41 cellular contexts compared by ENCODE assay signal in the genomic region with DNA sequence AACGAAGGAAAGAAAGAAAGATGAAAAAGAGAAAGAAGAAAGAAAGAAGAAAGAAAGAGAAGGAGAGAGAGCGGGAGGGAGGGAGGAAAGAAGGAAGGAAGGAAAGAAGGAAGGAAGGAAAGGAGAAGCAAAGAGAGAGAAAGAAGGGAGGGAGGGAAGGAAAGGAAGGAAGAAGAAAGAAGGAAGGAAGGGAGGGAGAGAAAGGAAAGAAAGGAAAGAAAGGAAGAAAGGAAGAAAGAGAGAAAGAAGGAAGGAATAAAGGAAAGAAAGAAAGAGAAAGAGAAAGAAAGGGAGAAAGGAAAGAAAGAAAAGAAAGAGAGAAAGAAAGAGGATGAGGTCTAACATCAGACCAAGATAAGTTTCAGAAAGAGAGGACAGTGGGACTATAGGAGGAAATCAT. TPM values are rescaled to one million over a fixed set of nuclear protein-coding genes. Genes with fewer than 3 reads are reported as not detected.
"Had no signal": no experiment of that assay in that cellular context is flagged by ENCODE, and none has a peak within 500 bp of the region (broad histone marks: within the 10 kb centered on the region; RNA-seq: fewer than 3 reads in every experiment).

No MANE protein-coding gene starts in this region.

- FAIRE-seq: bronchial epithelial cell, TTC549 had no signal

- H3K4me1 ChIP-seq: ascending aorta, colonic mucosa had no signal

- H3K9me3 Mint-ChIP-seq: activated CD4-positive, alpha-beta memory T cell treated with anti-CD3 and anti-CD28 coated beads for 36 hours; activated CD4-positive, alpha-beta T cell treated with anti-CD3 and anti-CD28 coated beads, Interleukin-2, amount 10 ng/mL, durations not matched to agents 24 days and 14 days; activated CD8-positive, alpha-beta T cell treated with anti-CD3 and anti-CD28 coated beads for 36 hours; activated naive CD4-positive, alpha-beta T cell treated with anti-CD3 and anti-CD28 coated beads, Interleukin-2, amount 10 ng/mL, durations not matched to agents 7 days and 5 days; activated naive CD4-positive, alpha-beta T cell treated with anti-CD3 and anti-CD28 coated beads, Interleukin-2, amount 50 U/mL, for 24 hours; activated naive CD8-positive, alpha-beta T cell treated with anti-CD3 and anti-CD28 coated beads, Interleukin-2, amount 50 U/mL, for 24 hours; activated T-helper 1 cell treated with anti-CD3 and anti-CD28 coated beads, Interleukin-12 subunit alpha, Interleukin-12 subunit beta, Interleukin-2, Interleukin-4 antibody, amounts not matched to agents 30 ng/mL and 10 ng/mL and 1 ng/mL, durations not matched to agents 14 hours and 24 hours and 36 hours; activated T-helper 2 cell treated with anti-CD3 and anti-CD28 coated beads, Interferon-gamma antibody, Interleukin-2, Interleukin-4, amounts not matched to agents 10 μg/mL and 5 μg/mL and 100 μg/mL, durations not matched to agents 14 hours and 24 hours and 36 hours; central memory CD8-positive, alpha-beta T cell had no signal

- ATAC-seq: activated CD8-positive, alpha-beta T cell treated with anti-CD3 and anti-CD28 coated beads for 36 hours; activated naive CD8-positive, alpha-beta T cell treated with anti-CD3 and anti-CD28 coated beads, Interleukin-2, amount 50 U/mL, for 24 hours; activated T-cell treated with anti-CD3 and anti-CD28 coated beads, Interleukin-2, amount 50 U/mL, for 4 hours; activated T-cell treated with anti-CD3 and anti-CD28 coated beads, Interleukin-2, amount 50 U/mL, for 72 hours had no signal

- H3K9me3 ChIP-seq: ascending aorta, colonic mucosa had no signal

- H3K27ac Mint-ChIP-seq: activated B cell treated with CpG ODN at 0.5 μM for 24 hours; activated CD4-positive, alpha-beta memory T cell treated with anti-CD3 and anti-CD28 coated beads for 36 hours; activated CD4-positive, alpha-beta T cell treated with anti-CD3 and anti-CD28 coated beads, Interleukin-2, amount 10 ng/mL, durations not matched to agents 24 days and 14 days; activated CD8-positive, alpha-beta T cell treated with anti-CD3 and anti-CD28 coated beads for 36 hours; activated naive CD4-positive, alpha-beta T cell treated with anti-CD3 and anti-CD28 coated beads, Interleukin-2, amount 10 ng/mL, durations not matched to agents 7 days and 5 days; activated naive CD4-positive, alpha-beta T cell treated with anti-CD3 and anti-CD28 coated beads, Interleukin-2, amount 50 U/mL, for 24 hours; activated naive CD8-positive, alpha-beta T cell; activated naive CD8-positive, alpha-beta T cell treated with anti-CD3 and anti-CD28 coated beads, Interleukin-2, amount 10 ng/mL, durations not matched to agents 7 days and 5 days; activated naive CD8-positive, alpha-beta T cell treated with anti-CD3 and anti-CD28 coated beads, Interleukin-2, amount 50 U/mL, for 24 hours; activated T-cell treated with anti-CD3 and anti-CD28 coated beads, Interleukin-2, amount 50 U/mL, for 72 hours; activated T-helper 1 cell treated with anti-CD3 and anti-CD28 coated beads, Interleukin-12 subunit alpha, Interleukin-12 subunit beta, Interleukin-2, Interleukin-4 antibody, amounts not matched to agents 30 ng/mL and 10 ng/mL and 1 ng/mL, durations not matched to agents 14 hours and 24 hours and 36 hours; activated T-helper 2 cell treated with anti-CD3 and anti-CD28 coated beads, Interferon-gamma antibody, Interleukin-2, Interleukin-4, amounts not matched to agents 10 μg/mL and 5 μg/mL and 100 μg/mL, durations not matched to agents 14 hours and 24 hours and 36 hours; brain; T-helper 2 cell treated with Interferon-gamma antibody and Interleukin-4, amounts not matched to agents 5 μg/mL and 100 μg/mL, for 36 hours had no signal

- H3K27me3 ChIP-seq: ascending aorta, colonic mucosa had no signal

- H3K4me3 ChIP-seq: ascending aorta, cardiac muscle cell, colonic mucosa had no signal

- H3K36me3 Mint-ChIP-seq: activated CD4-positive, alpha-beta memory T cell treated with anti-CD3 and anti-CD28 coated beads for 36 hours; activated naive CD4-positive, alpha-beta T cell treated with anti-CD3 and anti-CD28 coated beads, Interleukin-2, amount 10 ng/mL, durations not matched to agents 7 days and 5 days; activated naive CD4-positive, alpha-beta T cell treated with anti-CD3 and anti-CD28 coated beads, Interleukin-2, amount 50 U/mL, for 24 hours; activated naive CD8-positive, alpha-beta T cell; activated naive CD8-positive, alpha-beta T cell treated with anti-CD3 and anti-CD28 coated beads, Interleukin-2, amount 10 ng/mL, durations not matched to agents 7 days and 5 days; brain had no signal

- H3K4me1 Mint-ChIP-seq: activated B cell treated with CpG ODN at 0.5 μM for 24 hours; activated CD4-positive, alpha-beta T cell treated with anti-CD3 and anti-CD28 coated beads, Interleukin-2, amount 10 ng/mL, durations not matched to agents 24 days and 14 days; activated naive CD4-positive, alpha-beta T cell treated with anti-CD3 and anti-CD28 coated beads, Interleukin-2, amount 10 ng/mL, durations not matched to agents 7 days and 5 days; activated naive CD4-positive, alpha-beta T cell treated with anti-CD3 and anti-CD28 coated beads, Interleukin-2, amount 50 U/mL, for 24 hours; activated naive CD8-positive, alpha-beta T cell treated with anti-CD3 and anti-CD28 coated beads, Interleukin-2, amount 10 ng/mL, durations not matched to agents 7 days and 5 days; activated naive CD8-positive, alpha-beta T cell treated with anti-CD3 and anti-CD28 coated beads, Interleukin-2, amount 50 U/mL, for 24 hours; brain; central memory CD8-positive, alpha-beta T cell had no signal

- H3K36me3 ChIP-seq: ascending aorta, cardiac muscle cell, colonic mucosa, WERI-Rb-1 had no signal

- H3K4me3 Mint-ChIP-seq: activated B cell treated with CpG ODN at 0.5 μM for 24 hours; activated CD4-positive, alpha-beta memory T cell treated with anti-CD3 and anti-CD28 coated beads for 36 hours; activated CD4-positive, alpha-beta T cell treated with anti-CD3 and anti-CD28 coated beads, Interleukin-2, amount 10 ng/mL, durations not matched to agents 24 days and 14 days; activated CD8-positive, alpha-beta T cell treated with anti-CD3 and anti-CD28 coated beads for 36 hours; activated naive CD4-positive, alpha-beta T cell treated with anti-CD3 and anti-CD28 coated beads, Interleukin-2, amount 10 ng/mL, durations not matched to agents 7 days and 5 days; activated naive CD4-positive, alpha-beta T cell treated with anti-CD3 and anti-CD28 coated beads, Interleukin-2, amount 50 U/mL, for 24 hours; activated naive CD8-positive, alpha-beta T cell; activated naive CD8-positive, alpha-beta T cell treated with anti-CD3 and anti-CD28 coated beads, Interleukin-2, amount 10 ng/mL, durations not matched to agents 7 days and 5 days; activated naive CD8-positive, alpha-beta T cell treated with anti-CD3 and anti-CD28 coated beads, Interleukin-2, amount 50 U/mL, for 24 hours; activated T-cell treated with anti-CD3 and anti-CD28 coated beads, Interleukin-2, amount 50 U/mL, for 4 hours; activated T-cell treated with anti-CD3 and anti-CD28 coated beads, Interleukin-2, amount 50 U/mL, for 72 hours; activated T-helper 1 cell treated with anti-CD3 and anti-CD28 coated beads, Interleukin-12 subunit alpha, Interleukin-12 subunit beta, Interleukin-2, Interleukin-4 antibody, amounts not matched to agents 30 ng/mL and 10 ng/mL and 1 ng/mL, durations not matched to agents 14 hours and 24 hours and 36 hours; brain; central memory CD8-positive, alpha-beta T cell; T-helper 2 cell treated with Interferon-gamma antibody and Interleukin-4, amounts not matched to agents 5 μg/mL and 100 μg/mL, for 36 hours had no signal

- H3K27ac ChIP-seq: ascending aorta, cardiac muscle cell, colonic mucosa, WERI-Rb-1 had no signal

- DNase-seq: activated B cell treated with CpG ODN at 0.5 μM for 24 hours; activated CD4-positive, alpha-beta memory T cell treated with anti-CD3 and anti-CD28 coated beads for 36 hours; activated CD4-positive, alpha-beta T cell treated with anti-CD3 and anti-CD28 coated beads for 4 hours; activated CD4-positive, alpha-beta T cell treated with anti-CD3 and anti-CD28 coated beads, Interleukin-2, amount 50 U/mL, for 1 hour; activated CD4-positive, alpha-beta T cell treated with anti-CD3 and anti-CD28 coated beads, Interleukin-2, amount 50 U/mL, for 4 hours; activated CD4-positive, CD25-positive, alpha-beta regulatory T cell treated with anti-CD3 and anti-CD28 coated beads, Interleukin-2, amount 50 U/mL, for 72 hours; activated CD8-positive, alpha-beta memory T cell treated with anti-CD3 and anti-CD28 coated beads, Interleukin-2, amount 50 U/mL, for 4 hours; activated CD8-positive, alpha-beta T cell treated with anti-CD3 and anti-CD28 coated beads for 36 hours; activated effector memory CD4-positive, alpha-beta T cell treated with Interleukin-2 at 50 U/mL for 16 hours; activated gamma-delta T cell; activated naive CD4-positive, alpha-beta T cell treated with anti-CD3 and anti-CD28 coated beads, Interleukin-2, amount 10 ng/mL, durations not matched to agents 7 days and 5 days; activated naive CD4-positive, alpha-beta T cell treated with Interleukin-2 at 50 U/mL for 16 hours; activated naive CD8-positive, alpha-beta T cell treated with anti-CD3 and anti-CD28 coated beads, Interleukin-2, amount 10 ng/mL, durations not matched to agents 7 days and 5 days; activated naive CD8-positive, alpha-beta T cell treated with anti-CD3 and anti-CD28 coated beads, Interleukin-2, amount 50 U/mL, for 24 hours; activated T-cell treated with anti-CD3 and anti-CD28 coated beads for 4 hours; activated T-cell treated with anti-CD3 and anti-CD28 coated beads, Interleukin-2, amount 50 U/mL, for 1 hour; activated T-cell treated with anti-CD3 and anti-CD28 coated beads, Interleukin-2, amount 50 U/mL, for 4 hours; activated T-cell treated with anti-CD3 and anti-CD28 coated beads, Interleukin-2, amount 50 U/mL, for 72 hours; amygdala; anterior cingulate cortex; caudate nucleus; cerebellar nuclear complex; colonic mucosa; T-helper 2 cell; T-helper 9 cell; WERI-Rb-1 had no signal

RNA-seq across cellular contexts. Expression of a gene that starts 9.0 kb away (rescaled TPM):
- total RNA-seq: activated B cell treated with CpG ODN at 0.5 μM for 24 hours; activated CD4-positive, alpha-beta memory T cell treated with anti-CD3 and anti-CD28 coated beads for 36 hours; activated CD4-positive, alpha-beta T cell treated with anti-CD3 and anti-CD28 coated beads, Interleukin-2, amount 10 ng/mL, durations not matched to agents 24 days and 14 days; activated CD8-positive, alpha-beta memory T cell treated with anti-CD3 and anti-CD28 coated beads for 36 hours; activated CD8-positive, alpha-beta T cell treated with anti-CD3 and anti-CD28 coated beads for 36 hours; activated naive CD8-positive, alpha-beta T cell treated with anti-CD3 and anti-CD28 coated beads, Interleukin-2, amount 10 ng/mL, durations not matched to agents 7 days and 5 days; activated T-cell treated with anti-CD3 and anti-CD28 coated beads, Interleukin-2, amount 50 U/mL, for 4 hours; activated T-cell treated with anti-CD3 and anti-CD28 coated beads, Interleukin-2, amount 50 U/mL, for 72 hours; activated T-helper 1 cell treated with anti-CD3 and anti-CD28 coated beads, Interleukin-12 subunit alpha, Interleukin-12 subunit beta, Interleukin-2, Interleukin-4 antibody, amounts not matched to agents 30 ng/mL and 10 ng/mL and 1 ng/mL, durations not matched to agents 14 hours and 24 hours and 36 hours; activated T-helper 2 cell treated with anti-CD3 and anti-CD28 coated beads, Interferon-gamma antibody, Interleukin-2, Interleukin-4, amounts not matched to agents 10 μg/mL and 5 μg/mL and 100 μg/mL, durations not matched to agents 14 hours and 24 hours and 36 hours; ascending aorta; bronchial epithelial cell; cardiac muscle cell; chondrocyte; colonic mucosa; T-helper 1 cell treated with Interleukin-12 subunit alpha and Interleukin-12 subunit beta and Interleukin-4 antibody, amounts not matched to agents 30 ng/mL and 1 ng/mL, for 36 hours had no signal
